In the genomic region with DNA sequence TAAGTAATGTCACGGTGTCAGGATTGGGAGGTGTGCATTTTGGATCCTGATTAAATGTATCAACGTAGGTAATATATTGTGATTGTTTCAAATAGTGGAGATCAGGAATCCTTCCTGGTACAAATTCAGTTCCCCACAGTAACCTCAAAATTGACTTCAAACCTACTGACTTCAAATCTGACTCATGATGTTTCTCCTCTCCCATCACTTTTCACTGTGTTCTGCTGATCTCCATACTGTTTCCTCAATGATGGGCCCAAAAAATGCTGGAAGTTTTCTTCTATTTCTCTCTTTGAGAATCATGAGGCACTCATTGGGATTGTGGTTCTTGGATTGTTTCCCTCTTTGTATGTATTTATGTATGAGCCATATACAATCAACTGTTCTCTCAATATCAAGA, we compare ENCODE assay signal across 31 cellular contexts.
"Had no signal": no experiment of that assay in that cellular context is flagged by ENCODE, and none has a peak within 500 bp of the region (broad histone marks: within the 10 kb centered on the region; RNA-seq: fewer than 3 reads in every experiment).

No MANE protein-coding gene starts in this region.

- H3K27me3 Mint-ChIP-seq: activated CD4-positive, alpha-beta T cell treated with anti-CD3 and anti-CD28 coated beads, Interleukin-2, amount 10 ng/mL, durations not matched to agents 7 days and 5 days; activated T-cell treated with anti-CD3 and anti-CD28 coated beads, Interleukin-2, amount 50 U/mL, for 24 hours; brain; T-cell had no signal

- H3K4me1 Mint-ChIP-seq: activated CD4-positive, alpha-beta T cell treated with anti-CD3 and anti-CD28 coated beads for 36 hours; activated CD4-positive, alpha-beta T cell treated with anti-CD3 and anti-CD28 coated beads, Interleukin-2, amount 10 ng/mL, durations not matched to agents 7 days and 5 days; brain; T-cell; T-helper 17 cell had no signal

- ATAC-seq: activated CD4-positive, alpha-beta T cell treated with anti-CD3 and anti-CD28 coated beads for 36 hours; activated CD4-positive, CD25-positive, alpha-beta regulatory T cell treated with anti-CD3 and anti-CD28 coated beads, Interleukin-2, amount 50 U/mL, for 24 hours; activated CD8-positive, alpha-beta T cell treated with anti-CD3 and anti-CD28 coated beads, Interleukin-2, amount 10 ng/mL, durations not matched to agents 7 days and 5 days; activated naive CD4-positive, alpha-beta T cell treated with anti-CD3 and anti-CD28 coated beads, Interleukin-2, amount 50 U/mL, for 72 hours; SK-N-SH treated with all-trans-retinoic acid at 6 μM for 48 hours; T-cell; T-helper 17 cell; WTC11 had no signal

- H3K27ac ChIP-seq: adrenal gland, Peyer's patch had no signal

- H3K27me3 ChIP-seq: adrenal gland, Peyer's patch had no signal

- DNase-seq: activated CD4-positive, alpha-beta T cell treated with anti-CD3 and anti-CD28 coated beads for 36 hours; activated CD4-positive, alpha-beta T cell treated with anti-CD3 and anti-CD28 coated beads, Interleukin-2, amount 10 ng/mL, durations not matched to agents 7 days and 5 days; activated CD4-positive, alpha-beta T cell treated with anti-CD3 and anti-CD28 coated beads, Interleukin-2, amount 50 U/mL, for 48 hours; activated CD8-positive, alpha-beta T cell treated with anti-CD3 and anti-CD28 coated beads, Interleukin-2, amount 10 ng/mL, durations not matched to agents 7 days and 5 days; activated gamma-delta T cell treated with Interleukin-2 at 50 U/mL for 16 hours; activated naive CD4-positive, alpha-beta T cell treated with anti-CD3 and anti-CD28 coated beads for 36 hours; activated T-cell treated with anti-CD3 and anti-CD28 coated beads, Interleukin-2, amount 50 U/mL, for 24 hours; adrenal gland; caudate nucleus; cerebellar nuclear complex; Kasumi-1; KBM-7; MM.1S; NCI-H1105; NCI-H1417 treated with DMSO at 0.1 percent for 48 hours; NCI-H1930; NCI-H2081 treated with DMSO at 0.1 percent for 48 hours; NCI-H226; NCI-H446 treated with DMSO at 0.1 percent for 48 hours; NCI-H524; NCI-H69; Peyer's patch; RPMI8226; SIG-M5; T-cell; T-helper 17 cell had no signal

- H3K4me1 ChIP-seq: adrenal gland, Peyer's patch had no signal

- H3K4me3 Mint-ChIP-seq: activated CD4-positive, alpha-beta T cell treated with anti-CD3 and anti-CD28 coated beads for 36 hours; activated CD4-positive, alpha-beta T cell treated with anti-CD3 and anti-CD28 coated beads, Interleukin-2, amount 10 ng/mL, durations not matched to agents 7 days and 5 days; activated CD8-positive, alpha-beta T cell treated with anti-CD3 and anti-CD28 coated beads, Interleukin-2, amount 10 ng/mL, durations not matched to agents 7 days and 5 days; activated naive CD4-positive, alpha-beta T cell treated with anti-CD3 and anti-CD28 coated beads for 36 hours; activated T-cell treated with anti-CD3 and anti-CD28 coated beads, Interleukin-2, amount 50 U/mL, for 24 hours; brain; T-cell; T-helper 17 cell; WTC11 had no signal

- H3K36me3 ChIP-seq: adrenal gland, Peyer's patch had no signal

- H3K9me3 Mint-ChIP-seq: activated CD4-positive, alpha-beta T cell treated with anti-CD3 and anti-CD28 coated beads, Interleukin-2, amount 10 ng/mL, durations not matched to agents 7 days and 5 days; activated naive CD4-positive, alpha-beta T cell treated with anti-CD3 and anti-CD28 coated beads for 36 hours; T-cell; WTC11 had no signal

- H3K4me3 ChIP-seq: adrenal gland, Peyer's patch had no signal

- H3K36me3 Mint-ChIP-seq: activated naive CD4-positive, alpha-beta T cell treated with anti-CD3 and anti-CD28 coated beads, Interleukin-2, amount 50 U/mL, for 72 hours; T-cell; WTC11 had no signal

- H3K9me3 ChIP-seq: adrenal gland, Peyer's patch had no signal

- H3K27ac Mint-ChIP-seq: activated CD4-positive, alpha-beta T cell treated with anti-CD3 and anti-CD28 coated beads for 36 hours; activated CD4-positive, alpha-beta T cell treated with anti-CD3 and anti-CD28 coated beads, Interleukin-2, amount 10 ng/mL, durations not matched to agents 7 days and 5 days; activated CD8-positive, alpha-beta T cell treated with anti-CD3 and anti-CD28 coated beads, Interleukin-2, amount 10 ng/mL, durations not matched to agents 7 days and 5 days; activated naive CD4-positive, alpha-beta T cell treated with anti-CD3 and anti-CD28 coated beads for 36 hours; activated naive CD4-positive, alpha-beta T cell treated with anti-CD3 and anti-CD28 coated beads, Interleukin-2, amount 50 U/mL, for 72 hours; activated T-cell treated with anti-CD3 and anti-CD28 coated beads, Interleukin-2, amount 50 U/mL, for 24 hours; brain; T-cell; T-helper 17 cell; WTC11 had no signal
